ENCODE assay signal across 9 cellular contexts in the genomic region with DNA sequence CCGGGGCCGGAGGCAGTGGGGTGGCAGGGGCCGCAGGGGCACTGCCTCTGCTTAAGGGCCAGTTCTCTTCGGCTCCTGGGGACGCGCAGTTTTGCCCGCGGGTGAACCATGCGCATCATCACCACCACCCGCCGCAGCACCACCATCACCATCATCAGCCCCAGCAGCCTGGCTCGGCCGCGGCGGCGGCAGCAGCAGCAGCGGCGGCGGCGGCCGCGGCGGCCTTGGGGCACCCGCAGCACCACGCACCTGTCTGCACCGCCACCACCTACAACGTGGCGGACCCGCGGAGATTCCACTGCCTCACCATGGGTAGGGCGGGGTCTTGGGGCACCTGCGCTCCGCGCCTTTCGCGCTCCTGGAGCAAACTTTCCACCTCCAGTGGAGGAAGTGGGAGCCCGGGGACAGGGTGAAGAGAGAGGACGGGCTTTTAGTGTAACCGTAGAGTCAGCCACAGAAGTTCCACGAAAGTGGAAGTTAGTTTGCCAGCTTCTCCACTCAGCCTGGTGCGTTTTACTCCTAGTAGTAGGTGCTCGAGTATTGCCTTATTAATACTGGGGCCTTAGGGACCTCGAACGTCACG. TPM values are rescaled to one million over a fixed set of nuclear protein-coding genes. Genes with fewer than 3 reads are reported as not detected.
DNase-seq lines count a peak whose midpoint lies in the region; ATAC-seq, FAIRE-seq and TF ChIP-seq lines count a peak whose summit lies in the region.
"Had no signal": no experiment of that assay in that cellular context is flagged by ENCODE, and none has a peak within 500 bp of the region (broad histone marks: within the 10 kb centered on the region; RNA-seq: fewer than 3 reads in every experiment).

No MANE protein-coding gene starts in this region.

- H3K27ac ChIP-seq in heart right ventricle (no peak overlapping the region), lower lobe of right lung (no peak overlapping the region)

- H3K4me3 ChIP-seq in heart right ventricle (peak overlapping the region; percentile 17 to 53 (median 41)), adipocyte (ENCODE audit: low read length) (peak overlapping the region; percentile 73), lower lobe of right lung (peak overlapping the region; percentile 34)

- H3K9ac ChIP-seq in adipocyte (ENCODE audit: low read length) = no peak overlapping the region

- FAIRE-seq in urothelium cell line (lab: Jason Lieb, UNC) (peak; percentile 44), GM12892 (lab: Jason Lieb, UNC) (no peak)

- WGBS in heart right ventricle, 2 donors = 2% methylated on average over 45 of the region's 45 CpGs

- TF ChIP-seq CTCF in heart right ventricle (IDR thresholded peaks at IDR 0.05) (no peak), lower lobe of right lung (IDR thresholded peaks at IDR 0.05) (no peak)

- TF ChIP-seq POLR2A in GM12892 (IDR thresholded peaks at IDR 0.05; ENCODE audit: low read depth, low read length) = no peak

- peaks cover 41 to 100% (median 100%) of the 10 kb centered on the region in 7 donors for H3K27me3 ChIP-seq in heart right ventricle
- H3K27me3 ChIP-seq in adipocyte (replicated peaks; ENCODE audit: control insufficient read depth, insufficient read depth, low read length) = peaks cover 50% of the 10 kb centered on the region
- H3K27me3 ChIP-seq in lower lobe of right lung (ENCODE audit: low read depth) = peaks cover 100% of the 10 kb centered on the region

- no peaks in the 10 kb centered on the region for H3K9me3 ChIP-seq in heart right ventricle
- H3K9me3 ChIP-seq in adipocyte (ENCODE audit: control insufficient read depth, low read length) = no peaks in the 10 kb centered on the region
- no peaks in the 10 kb centered on the region for H3K9me3 ChIP-seq in lower lobe of right lung

- H3K4me1 ChIP-seq in heart right ventricle = peaks cover 8 to 47% (median 27%) of the 10 kb centered on the region in 9 donors
- H3K4me1 ChIP-seq in adipocyte (ENCODE audit: control insufficient read depth, insufficient read depth, low read length) = peaks cover 27% of the 10 kb centered on the region
- peaks cover 39% of the 10 kb centered on the region for H3K4me1 ChIP-seq in lower lobe of right lung

- intact Hi-C loops in heart right ventricle (cut with DNase I) = no loop called here
- intact Hi-C loops in cardiac septum (cut with DNase I) = loop anchor here (10.0 kb wide), 1 partner anchor 114 kb away; no protein-coding TSS in a partner anchor
- intact Hi-C loops in lower lobe of right lung (cut with DNase I) = no loop called here

- ATAC-seq in heart right ventricle (no peak), lower lobe of right lung (peak in 1 of 2 donors; percentile 12)

- DNase-seq in heart right ventricle (peak in 1 of 2 donors; percentile 13), cardiac septum (ENCODE audit: low spot score) (no peak), adipocyte (ENCODE audit: low read depth) (peak; percentile 45), lower lobe of right lung (no peak), urothelium cell line (ENCODE audit: low spot score) (no peak), GDM1 (lab: John Stamatoyannopoulos, UW) (no peak), ureter (ENCODE audit: low spot score) (no peak), GM12892 (ENCODE audit: insufficient read length) (no peak)
- DNase-seq: NCI-H524 treated with DMSO at 0.1 percent for 48 hours had no signal

- H3K36me3 ChIP-seq in heart right ventricle (no peaks in the 10 kb centered on the region), adipocyte (ENCODE audit: control insufficient read depth, insufficient read depth, low read length, severe bottlenecking) (no peaks in the 10 kb centered on the region), lower lobe of right lung (no peaks in the 10 kb centered on the region)

RNA-seq across cellular contexts. Expression of gene GSX2, which starts 0.7 kb away (rescaled TPM):
- total RNA-seq in heart right ventricle (not detected), cardiac septum (not detected), lower lobe of right lung (not detected), ureter (not detected)
- polyA plus RNA-seq in heart right ventricle = not detected
- polyA plus RNA-seq in GM12892 (2012; ENCODE audit: missing spikeins) = not detected

RNA-seq across cellular contexts. Expression of gene CHIC2, which starts 36.3 kb away (rescaled TPM):
- total RNA-seq in heart right ventricle = 10 to 100 TPM in 5 of 10 donors, 1 to 10 TPM in 5; 6.0 to 12.6 (median 9.3) TPM
- polyA plus RNA-seq in heart right ventricle = 10 to 100 TPM in 1 of 2 donors, 1 to 10 TPM in 1; 5.6 to 13.5 TPM
- 12.4 TPM for total RNA-seq in cardiac septum
- 30.1 TPM for total RNA-seq in lower lobe of right lung
- 22.8 TPM for total RNA-seq in ureter
- 9.0 TPM for polyA plus RNA-seq in GM12892 (2012; ENCODE audit: missing spikeins)
